29 cellular contexts compared by ENCODE assay signal in genomic region chr22:20626811-20627210, GRCh38.
DNase-seq lines count a peak whose midpoint lies in the region; ATAC-seq, FAIRE-seq and TF ChIP-seq lines count a peak whose summit lies in the region.
"Had no signal": no experiment of that assay in that cellular context is flagged by ENCODE, and none has a peak within 500 bp of the region (broad histone marks: within the 10 kb centered on the region; RNA-seq: fewer than 3 reads in every experiment).

No MANE protein-coding gene starts in this region.

- H3K4me3 ChIP-seq in K562: no peak overlapping the region
- H3K4me3 ChIP-seq: A549; BLaER1; BLaER1 treated with 17β-estradiol and CSF1 and Interleukin-3, amounts not matched to agents 10 nM and 100 nM had no signal

- in situ Hi-C loops in K562 (cut with MboI): no loop called here

- no peak for FAIRE-seq in K562 (lab: Jason Lieb, UNC)
- FAIRE-seq: A204.1, A549, D721Med had no signal

- no peak overlapping the region for H3K27ac ChIP-seq in K562 (ENCODE audit: extremely low read depth, low read depth, low read length)
- H3K27ac ChIP-seq: 22Rv1; A549; BLaER1; BLaER1 treated with 17β-estradiol and CSF1 and Interleukin-3, amounts not matched to agents 10 nM and 100 nM; C4-2B had no signal

- H3K9me3 ChIP-seq in K562 (replicated peaks; ENCODE audit: control insufficient read depth, insufficient read depth, low read depth, low read length): no peaks in the 10 kb centered on the region
- H3K9me3 ChIP-seq: A549; BE2C; BLaER1; BLaER1 treated with 17β-estradiol and CSF1 and Interleukin-3, amounts not matched to agents 10 nM and 100 nM; Caco-2 had no signal

- no peak overlapping the region for H2AFZ ChIP-seq in K562 (ENCODE audit: low read depth, low read length)

- CTCF ChIA-PET in K562 (lab: Yijun Ruan, JAX; ENCODE audit: low intra/inter-chr PET ratio): no interaction called here

- TF ChIP-seq CTCF in K562 (IDR thresholded peaks at IDR 0.05 in 2 of 3, conservative IDR thresholded peaks at IDR 0.05 in 1 of 3; ENCODE audit: insufficient read depth in 2 of 3, low read depth in 1 of 3, low read length in 3 of 3): no peak

- intact Hi-C loops in K562 (cut with micrococcal nuclease): no loop called here

- no peak for TF ChIP-seq EP300 in K562 (IDR thresholded peaks at IDR 0.05; ENCODE audit: low read length)

- ATAC-seq in K562: no peak
- no peak for ATAC-seq in HG03108 (IDR thresholded peaks at IDR 0.05; ENCODE audit: unreplicated experiment)
- ATAC-seq: A549; CD8-positive, alpha-beta T cell had no signal

- no peak overlapping the region for H3K4me2 ChIP-seq in K562 (ENCODE audit: insufficient read depth, low read length)
- H3K4me2 ChIP-seq: A549, BLaER1 had no signal

- no peak for DNase-seq in K562 (ENCODE audit: extremely low read depth in 1 of 4, low spot score in 3 of 4)
- DNase-seq: 8988T; ACHN; AML-193; BE2C; C1 segment of cervical spinal cord; Caco-2; Calu3; CD4-positive, alpha-beta memory T cell; CD4-positive, alpha-beta T cell; CD4-positive, CD25-positive, alpha-beta regulatory T cell; CD8-positive, alpha-beta memory T cell; CD8-positive, alpha-beta T cell; COR-L47; DMS 273 treated with DMSO at 0.1 percent for 48 hours; DMS153; DMS53; DMS79; DMS79 treated with DMSO at 0.1 percent for 48 hours; DND-41; EL had no signal

- no peak overlapping the region for H3K9ac ChIP-seq in K562 (ENCODE audit: insufficient read depth in 1 of 2, low read depth in 2 of 2, low read length in 2 of 2)
- H3K9ac ChIP-seq: BLaER1; BLaER1 treated with 17β-estradiol and CSF1 and Interleukin-3, amounts not matched to agents 10 nM and 100 nM had no signal

- TF ChIP-seq POLR2A in K562 (conservative IDR thresholded peaks at IDR 0.05): no peak

- no peaks in the 10 kb centered on the region for H3K79me2 ChIP-seq in K562 (ENCODE audit: control insufficient read depth, insufficient read depth, low read length)

- peaks cover 19% of the 10 kb centered on the region for H4K20me1 ChIP-seq in K562 (replicated peaks; ENCODE audit: control insufficient read depth, insufficient read depth, low read length)
- H4K20me1 ChIP-seq: BLaER1; BLaER1 treated with 17β-estradiol and CSF1 and Interleukin-3, amounts not matched to agents 10 nM and 100 nM had no signal

- 11% methylated on average over 4 of the region's 4 CpGs for WGBS in K562 (ENCODE audit: insufficient coverage, low coverage, missing lambda C conversion rate)

- POLR2A ChIA-PET in K562 (lab: Yijun Ruan, JAX): interaction anchor here (0.7 to 2.8 kb wide), 10 partner anchors 9 to 355 kb away, joined by 3 to 16 read pairs (median 4); no protein-coding TSS in a partner anchor

- H3K9me1 ChIP-seq in K562 (ENCODE audit: control insufficient read depth, insufficient read depth, low read length): no peaks in the 10 kb centered on the region

- no peak for TF ChIP-seq RAD21 in K562 (CRISPR knock-in tag; conservative IDR thresholded peaks at IDR 0.05 in 1 of 2, IDR thresholded peaks at IDR 0.05 in 1 of 2)

- no peaks in the 10 kb centered on the region for H3K36me3 ChIP-seq in K562 (ENCODE audit: control insufficient read depth, insufficient read depth, low read length)
- H3K36me3 ChIP-seq: BE2C; BLaER1; BLaER1 treated with 17β-estradiol and CSF1 and Interleukin-3, amounts not matched to agents 10 nM and 100 nM had no signal

- peaks cover 0 to 3% of the 10 kb centered on the region in 2 experiments; a peak in 1 of 5 replicates for H3K4me1 ChIP-seq in K562 (replicated peaks in 1 of 2; ENCODE audit: control insufficient read depth in 2 of 2, insufficient read depth in 2 of 2, low read length in 2 of 2)
- H3K4me1 ChIP-seq: A549, BE2C, Caco-2 had no signal

- BruUV-seq in K562 (replicated peaks; lab: Mats Ljungman, UMichigan): no TSS peak

- H3K27me3 ChIP-seq in K562 (ENCODE audit: control insufficient read depth in 2 of 2, insufficient read depth in 2 of 2, low read length in 2 of 2): peaks cover 46 to 72% of the 10 kb centered on the region in 2 experiments
- H3K27me3 ChIP-seq: BE2C; BLaER1; BLaER1 treated with 17β-estradiol and CSF1 and Interleukin-3, amounts not matched to agents 10 nM and 100 nM had no signal

TF ChIP-seq in K562, 482 proteins besides CTCF, POLR2A, EP300 and RAD21 (continues in another document):
- TF ChIP-seq MCM5 (IDR thresholded peaks at IDR 0.05; ENCODE audit: low read depth) (0 out of 2 replicates have a peak, but pooled peaks have one; percentile 57), XRCC5 (IDR thresholded peaks at IDR 0.05; ENCODE audit: low read depth, low read length) (no peak), HMGXB4 (CRISPR knock-in tag; IDR thresholded peaks at IDR 0.05) (0 out of 2 replicates have a peak, but pooled peaks have one; percentile 31), SFPQ (IDR thresholded peaks at IDR 0.05; ENCODE audit: low read depth, low read length) (no peak), STAG1 (CRISPR knock-in tag; IDR thresholded peaks at IDR 0.05; ENCODE audit: borderline replicate concordance) (peak; percentile 51), THAP12 (CRISPR knock-in tag; IDR thresholded peaks at IDR 0.05) (0 out of 2 replicates have a peak, but pooled peaks have one; percentile 53), PURB (CRISPR knock-in tag; IDR thresholded peaks at IDR 0.05; ENCODE audit: low read depth) (peak; percentile 92; the same call in 1 of the 2 replicates), FOXK2 (conservative IDR thresholded peaks at IDR 0.05 in 1 of 2, IDR thresholded peaks at IDR 0.05 in 1 of 2; ENCODE audit: low read depth in 2 of 2) (no peak), CAMTA2 (CRISPR knock-in tag; conservative IDR thresholded peaks at IDR 0.05) (0 out of 2 replicates have a peak, but pooled peaks have one; percentile 46), SNRNP70 (optimal IDR thresholded peaks at IDR 0.05; ENCODE audit: low read depth, low read length) (peak; percentile 39), ELK1 (CRISPR knock-in tag; IDR thresholded peaks at IDR 0.05) (0 out of 2 replicates have a peak, but pooled peaks have one; percentile 66), KLF13 (tag; IDR thresholded peaks at IDR 0.05; ENCODE audit: borderline replicate concordance, low read depth) (peak; percentile 61; the same call in 1 of the 2 replicates)
